11 cellular contexts compared by ENCODE assay signal in genomic region chr5:143376911-143377838, GRCh38. TPM values are rescaled to one million over a fixed set of nuclear protein-coding genes. Genes with fewer than 3 reads are reported as not detected.
A peak's percentile ranks its signal among the peaks of the same experiment; 100 is the strongest.
DNase-seq lines count a peak whose midpoint lies in the region; ATAC-seq and TF ChIP-seq lines count a peak whose summit lies in the region.
"Had no signal": no experiment of that assay in that cellular context is flagged by ENCODE, and none has a peak within 500 bp of the region (broad histone marks: within the 10 kb centered on the region; RNA-seq: fewer than 3 reads in every experiment).

No MANE protein-coding gene starts in this region.

- H3K27ac Mint-ChIP-seq in activated naive CD4-positive, alpha-beta T cell treated with anti-CD3 and anti-CD28 coated beads, Interleukin-2, amount 50 U/mL, for 24 hours = peak overlapping the region; percentile 72

- ATAC-seq in GM18870 (IDR thresholded peaks at IDR 0.05; ENCODE audit: unreplicated experiment) = no peak

- no peak overlapping the region for H3K9ac ChIP-seq in subcutaneous abdominal adipose tissue (ENCODE audit: low read length in 5 of 5)
- H3K9ac ChIP-seq: BLaER1 treated with 17β-estradiol and CSF1 and Interleukin-3, amounts not matched to agents 10 nM and 100 nM had no signal

- no peaks in the 10 kb centered on the region for H3K27me3 Mint-ChIP-seq in activated naive CD4-positive, alpha-beta T cell treated with anti-CD3 and anti-CD28 coated beads, Interleukin-2, amount 50 U/mL, for 24 hours

- H3K27me3 ChIP-seq in subcutaneous abdominal adipose tissue (ENCODE audit: control insufficient read depth in 5 of 5, insufficient read depth in 4 of 5, low read length in 5 of 5) = no peaks in the 10 kb centered on the region
- H3K27me3 ChIP-seq: BLaER1 treated with 17β-estradiol and CSF1 and Interleukin-3, amounts not matched to agents 10 nM and 100 nM had no signal

- H3K9me3 Mint-ChIP-seq in activated naive CD4-positive, alpha-beta T cell treated with anti-CD3 and anti-CD28 coated beads, Interleukin-2, amount 50 U/mL, for 24 hours = no peaks in the 10 kb centered on the region

- TF ChIP-seq CTCF in RWPE1 (conservative IDR thresholded peaks at IDR 0.05; ENCODE audit: low read depth) = no peak

- POLR2A ChIA-PET in RWPE1 (lab: Yijun Ruan, JAX; ENCODE audit: low non-redundant PET) = no interaction called here

- H3K4me3 Mint-ChIP-seq in activated naive CD4-positive, alpha-beta T cell treated with anti-CD3 and anti-CD28 coated beads, Interleukin-2, amount 50 U/mL, for 24 hours = peak overlapping the region; percentile 53

- CTCF ChIA-PET in RWPE1 (lab: Yijun Ruan, JAX) = interaction anchor here (0.7 kb wide), 1 partner anchor 418 kb away, joined by 4 read pairs; no protein-coding TSS in a partner anchor

- H3K9me3 ChIP-seq in subcutaneous abdominal adipose tissue (ENCODE audit: control insufficient read depth in 5 of 5, low read length in 5 of 5) = no peaks in the 10 kb centered on the region

- peaks cover 0 to 34% (median 18%) of the 10 kb centered on the region in 5 donors for H3K4me1 ChIP-seq in subcutaneous abdominal adipose tissue (ENCODE audit: control insufficient read depth in 5 of 5, insufficient read depth in 5 of 5, low read length in 5 of 5)

- H3K27ac ChIP-seq in RWPE1 (no peak overlapping the region), subcutaneous abdominal adipose tissue (ENCODE audit: low read depth, low read length) (peak overlapping the region; percentile 28)
- H3K27ac ChIP-seq: BLaER1 treated with 17β-estradiol and CSF1 and Interleukin-3, amounts not matched to agents 10 nM and 100 nM had no signal

- peaks cover 96% of the 10 kb centered on the region for H3K4me1 Mint-ChIP-seq in activated naive CD4-positive, alpha-beta T cell treated with anti-CD3 and anti-CD28 coated beads, Interleukin-2, amount 50 U/mL, for 24 hours

- peaks cover 10% of the 10 kb centered on the region for H3K36me3 Mint-ChIP-seq in activated naive CD4-positive, alpha-beta T cell treated with anti-CD3 and anti-CD28 coated beads, Interleukin-2, amount 50 U/mL, for 24 hours

- no peak for DNase-seq in activated naive CD4-positive, alpha-beta T cell treated with Interleukin-2 at 50 U/mL for 16 hours
- DNase-seq in RWPE1 (ENCODE audit: low spot score) (peak; percentile 75), fibroblast of the conjunctiva (ENCODE audit: low read depth) (peak; percentile 23), mucosa of gallbladder (ENCODE audit: low spot score) (no peak), activated gamma-delta T cell (lab: John Stamatoyannopoulos, UW) (no peak)
- DNase-seq: hypothalamus, NCI-H187 had no signal

- H3K4me3 ChIP-seq in subcutaneous abdominal adipose tissue (ENCODE audit: low read depth in 1 of 5, low read length in 5 of 5) = no peak overlapping the region
- H3K4me3 ChIP-seq: BLaER1 treated with 17β-estradiol and CSF1 and Interleukin-3, amounts not matched to agents 10 nM and 100 nM had no signal

- H3K36me3 ChIP-seq in subcutaneous abdominal adipose tissue (ENCODE audit: control insufficient read depth in 5 of 5, insufficient read depth in 5 of 5, low read length in 5 of 5) = peaks cover 0 to 4% (median 0%) of the 10 kb centered on the region in 5 donors

RNA-seq across cellular contexts. Expression of gene NR3C1, which starts 26.3 kb away (rescaled TPM):
- total RNA-seq in mucosa of gallbladder = 57.8 TPM

Comparison
In these comparisons a context has a peak if more than half of its experiments do, and no peak if none do; other contexts are left out.
1. DNase-seq: peak in RWPE1 (single experiment) and fibroblast of the conjunctiva (single experiment); none in activated naive CD4-positive, alpha-beta T cell treated with Interleukin-2 at 50 U/mL for 16 hours (single experiment), mucosa of gallbladder (single experiment) and activated gamma-delta T cell (single experiment).